In the genomic region with DNA sequence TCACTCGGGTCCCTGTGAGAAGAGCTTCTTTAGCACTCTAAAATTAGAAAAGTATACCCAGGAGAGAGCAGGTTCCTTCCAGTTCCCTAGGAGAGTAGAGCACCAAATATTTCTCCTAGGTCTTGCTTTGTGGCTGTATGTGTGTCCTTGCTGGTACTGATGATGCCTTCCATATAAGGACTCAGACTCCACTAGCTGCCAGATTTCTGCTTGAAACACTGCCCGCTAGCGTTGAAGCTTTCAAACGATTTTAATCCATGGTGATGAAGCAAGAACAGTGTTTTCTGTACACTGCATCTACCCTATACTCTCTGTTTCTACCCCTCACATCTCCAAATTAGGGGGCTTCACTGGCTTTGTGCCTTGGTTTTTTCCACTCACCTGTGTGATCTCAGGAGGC, we compare ENCODE assay signal across 8 cellular contexts. TPM values are rescaled to one million over a fixed set of nuclear protein-coding genes. Genes with fewer than 3 reads are reported as not detected.
DNase-seq lines count a peak whose midpoint lies in the region; ATAC-seq and TF ChIP-seq lines count a peak whose summit lies in the region.

No MANE protein-coding gene starts in this region.

- H3K27me3 Mint-ChIP-seq in chondrocyte (ENCODE audit: low read depth): peaks cover 7% of the 10 kb centered on the region
- peaks cover 0 to 14% (median 6%) of the 10 kb centered on the region in 5 donors for H3K27me3 Mint-ChIP-seq in naive thymus-derived CD4-positive, alpha-beta T cell

- no peak overlapping the region for H3K27ac ChIP-seq in naive thymus-derived CD4-positive, alpha-beta T cell (ENCODE audit: low read depth, low read length)

- no peaks in the 10 kb centered on the region for H3K36me3 Mint-ChIP-seq in chondrocyte (ENCODE audit: low read depth)
- H3K36me3 Mint-ChIP-seq in naive thymus-derived CD4-positive, alpha-beta T cell: peaks cover 0 to 4% (median 0%) of the 10 kb centered on the region in 5 donors

- H3K9me3 ChIP-seq in naive thymus-derived CD4-positive, alpha-beta T cell (ENCODE audit: control insufficient read depth in 2 of 3, low read length in 3 of 3): no peaks in the 10 kb centered on the region

- no peak overlapping the region for H3K4me3 Mint-ChIP-seq in chondrocyte (ENCODE audit: unreplicated experiment)
- H3K4me3 Mint-ChIP-seq in naive thymus-derived CD4-positive, alpha-beta T cell: peak overlapping the region in 8 of 10 donors; percentile 2 to 100 (median 20)

- DNase-seq in COLO668 (lab: John Stamatoyannopoulos, UW; ENCODE audit: unreplicated experiment): peak; percentile 47
- peak; percentile 12 for DNase-seq in H7
- peak; percentile 86 for DNase-seq in NCI-H345 (lab: John Stamatoyannopoulos, UW)
- DNase-seq in chondrocyte (ENCODE audit: low spot score): no peak
- DNase-seq in naive thymus-derived CD4-positive, alpha-beta T cell: peak in 1 of 9 donors; percentile 7
- no peak for DNase-seq in foreskin fibroblast
- no peak for DNase-seq in EL

- peaks cover 5% of the 10 kb centered on the region for H3K9me3 Mint-ChIP-seq in chondrocyte (ENCODE audit: low read depth)
- H3K9me3 Mint-ChIP-seq in naive thymus-derived CD4-positive, alpha-beta T cell: no peaks in the 10 kb centered on the region

- intact Hi-C loops in naive thymus-derived CD4-positive, alpha-beta T cell (cut with micrococcal nuclease): loop anchor here (5.0 to 10.0 kb wide), 9 partner anchors 64 to 1606 kb away; partner anchors contain the start of genes FSD1L (in 2 of the 2), FKTN (in 1 of the 2) and NIPSNAP3B (in 1 of the 2)

- H3K4me1 Mint-ChIP-seq in chondrocyte (ENCODE audit: low read depth): peaks cover 30% of the 10 kb centered on the region
- H3K4me1 Mint-ChIP-seq in naive thymus-derived CD4-positive, alpha-beta T cell: peaks cover 17 to 56% (median 42%) of the 10 kb centered on the region in 7 donors

- H3K4me1 ChIP-seq in naive thymus-derived CD4-positive, alpha-beta T cell (ENCODE audit: control insufficient read depth in 2 of 2, insufficient read depth in 2 of 2, low read length in 2 of 2): peaks cover 11 to 17% of the 10 kb centered on the region in 2 donors

- H3K27ac Mint-ChIP-seq in chondrocyte (ENCODE audit: unreplicated experiment): peak overlapping the region; percentile 24
- peak overlapping the region in 7 of 9 donors; percentile 27 to 73 (median 46) for H3K27ac Mint-ChIP-seq in naive thymus-derived CD4-positive, alpha-beta T cell

- CTCF ChIA-PET in naive thymus-derived CD4-positive, alpha-beta T cell (lab: Charles Lee): no interaction called here

- H3K36me3 ChIP-seq in H7 (replicated peaks; ENCODE audit: control insufficient read depth, insufficient read depth, low read length): no peaks in the 10 kb centered on the region
- H3K36me3 ChIP-seq in naive thymus-derived CD4-positive, alpha-beta T cell (ENCODE audit: control insufficient read depth in 2 of 3, insufficient read depth in 3 of 3, low read length in 3 of 3): no peaks in the 10 kb centered on the region

- TF ChIP-seq CTCF in chondrocyte (IDR thresholded peaks at IDR 0.05) (no peak), foreskin fibroblast (IDR thresholded peaks at IDR 0.05; ENCODE audit: low read depth, low read length) (no peak)

- POLR2A ChIA-PET in naive thymus-derived CD4-positive, alpha-beta T cell (lab: Charles Lee): no interaction called here

- ATAC-seq in naive thymus-derived CD4-positive, alpha-beta T cell: no peak
- ATAC-seq in GM21737 (IDR thresholded peaks at IDR 0.05; ENCODE audit: unreplicated experiment): no peak

- H3K27me3 ChIP-seq in H7 (ENCODE audit: control insufficient read depth, insufficient read depth, low read length): no peaks in the 10 kb centered on the region
- no peaks in the 10 kb centered on the region for H3K27me3 ChIP-seq in naive thymus-derived CD4-positive, alpha-beta T cell (ENCODE audit: control insufficient read depth in 2 of 2, insufficient read depth in 2 of 2, low read length in 2 of 2)

- H3K4me3 ChIP-seq in H7 (ENCODE audit: insufficient read depth, low read depth, low read length): no peak overlapping the region
- no peak overlapping the region for H3K4me3 ChIP-seq in naive thymus-derived CD4-positive, alpha-beta T cell (ENCODE audit: low read length)
- no peak overlapping the region for H3K4me3 ChIP-seq in foreskin fibroblast (ENCODE audit: low read depth in 1 of 2, low read length in 2 of 2)

RNA-seq across cellular contexts. Expression of gene SMC2, which starts 2.4 kb away (rescaled TPM):
- 15.6 and 21.6 TPM in 2 replicates for total RNA-seq in H7 (2014; rRNA removed; shearing (Covaris generic))
- total RNA-seq in chondrocyte: 9.4 to 18.9 TPM (median 9.6 TPM) in 3 replicates
- total RNA-seq in naive thymus-derived CD4-positive, alpha-beta T cell: 10 to 100 TPM in 3 of 5 experiments, 1 to 10 TPM in 2; 4.4 to 53.6 (median 11.3) TPM
- 10 to 100 TPM in 1 of 2 donors, 1 to 10 TPM in 1; 5.6 to 11.7 TPM for polyA plus RNA-seq in naive thymus-derived CD4-positive, alpha-beta T cell

Comparison
In these comparisons a context has a peak if more than half of its experiments do, and no peak if none do; other contexts are left out.
1. DNase-seq: peak in COLO668 (single experiment), H7 (single experiment) and NCI-H345 (single experiment); none in chondrocyte (single experiment), foreskin fibroblast (0 of 2) and EL (single experiment).